ENCODE assay signal across 1 cellular context in genomic region chr11:64088159-64089026, GRCh38.
TF ChIP-seq lines count a peak whose summit lies in the region.

No MANE protein-coding gene starts in this region.

TF ChIP-seq in Ishikawa, 13 proteins besides CTCF, POLR2A, EP300 and RAD21 (continued from another document):
- TF ChIP-seq REST (IDR thresholded peaks at IDR 0.05; ENCODE audit: low read depth) (no peak), ZBTB7A (IDR thresholded peaks at IDR 0.05; ENCODE audit: low read depth) (no peak), TAF1 (IDR thresholded peaks at IDR 0.05; ENCODE audit: low read depth) (no peak), TCF12 (IDR thresholded peaks at IDR 0.05; ENCODE audit: low read depth) (no peak), NFIC (IDR thresholded peaks at IDR 0.05) (no peak), MAX (IDR thresholded peaks at IDR 0.05) (no peak), CREB1 (IDR thresholded peaks at IDR 0.05; ENCODE audit: low read depth) (no peak), TEAD4 (IDR thresholded peaks at IDR 0.05) (no peak), YY1 (IDR thresholded peaks at IDR 0.05; ENCODE audit: low read depth) (no peak)
